23 cellular contexts compared by ENCODE assay signal in the genomic region with DNA sequence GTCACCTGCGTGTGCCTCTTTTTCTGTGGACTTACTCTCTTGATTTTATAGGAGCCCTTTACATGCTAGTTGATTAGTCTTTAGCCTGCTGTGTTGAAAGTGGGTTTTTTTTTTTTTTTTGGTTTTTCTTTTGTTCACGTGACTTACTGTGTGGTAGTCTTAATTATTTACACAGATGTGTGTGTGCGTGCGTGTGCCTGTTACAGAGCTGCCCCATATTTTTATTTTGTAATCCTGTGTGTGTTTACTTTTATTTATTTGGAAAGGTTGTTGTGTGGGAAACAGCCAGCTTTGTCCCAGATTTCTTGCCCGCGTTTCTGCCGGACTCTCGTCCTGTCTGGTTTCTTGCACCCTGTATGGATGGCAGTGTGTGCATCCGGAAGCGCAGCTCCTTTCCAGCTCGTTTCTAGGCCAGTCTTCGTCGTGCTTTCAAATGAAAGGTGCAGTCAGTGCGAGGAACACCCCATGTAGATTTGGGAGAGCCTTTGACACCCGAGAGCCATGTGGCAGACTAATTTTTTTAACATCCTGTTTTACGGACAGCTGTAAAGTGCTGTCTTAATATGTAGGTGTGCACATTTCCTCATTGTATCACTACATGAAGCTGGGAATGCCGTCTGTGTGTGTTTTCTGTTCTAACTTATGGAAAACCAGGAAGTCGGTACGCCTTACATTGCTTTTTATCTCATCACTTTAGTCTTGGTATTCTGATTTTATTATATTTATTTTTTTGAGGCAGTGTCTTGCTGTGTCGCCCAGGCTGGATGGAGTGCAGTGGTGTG. TPM values are rescaled to one million over a fixed set of nuclear protein-coding genes. Genes with fewer than 3 reads are reported as not detected.
DNase-seq lines count a peak whose midpoint lies in the region; ATAC-seq and TF ChIP-seq lines count a peak whose summit lies in the region.
"Had no signal": no experiment of that assay in that cellular context is flagged by ENCODE, and none has a peak within 500 bp of the region (broad histone marks: within the 10 kb centered on the region; RNA-seq: fewer than 3 reads in every experiment).

No MANE protein-coding gene starts in this region.

- TF ChIP-seq CTCF in AG10803 (conservative IDR thresholded peaks at IDR 0.05; ENCODE audit: low read length) = no peak
- no peak for TF ChIP-seq CTCF in WTC11 (IDR thresholded peaks at IDR 0.05)
- no peak for TF ChIP-seq CTCF in nephron progenitor cell (IDR thresholded peaks at IDR 0.05)
- TF ChIP-seq CTCF in omental fat pad (IDR thresholded peaks at IDR 0.05) = no peak

- H3K4me1 Mint-ChIP-seq in activated CD4-positive, alpha-beta T cell treated with anti-CD3 and anti-CD28 coated beads for 36 hours = peaks cover 32% of the 10 kb centered on the region
- H3K4me1 Mint-ChIP-seq in WTC11 = peaks cover 41% of the 10 kb centered on the region
- H3K4me1 Mint-ChIP-seq in nephron progenitor cell = peaks cover 3% of the 10 kb centered on the region

- CTCF ChIA-PET in activated CD4-positive, alpha-beta T cell treated with anti-CD3 and anti-CD28 coated beads for 36 hours (lab: Charles Lee) = interaction anchor here (1.0 to 1.2 kb wide), 3 partner anchors 11 to 142 kb away, joined by 3 to 5 read pairs (median 3); no protein-coding TSS in a partner anchor
- CTCF ChIA-PET in WTC11 (lab: Charles Lee) = interaction anchor here (0.7 kb wide), 1 partner anchor 20 kb away, joined by 4 read pairs; no protein-coding TSS in a partner anchor

- H3K9me3 Mint-ChIP-seq in activated CD4-positive, alpha-beta T cell treated with anti-CD3 and anti-CD28 coated beads for 36 hours (ENCODE audit: low read depth) = no peaks in the 10 kb centered on the region
- H3K9me3 Mint-ChIP-seq in WTC11 = no peaks in the 10 kb centered on the region
- no peaks in the 10 kb centered on the region for H3K9me3 Mint-ChIP-seq in nephron progenitor cell
- H3K9me3 Mint-ChIP-seq: activated T-helper 2 cell treated with anti-CD3 and anti-CD28 coated beads, Interferon-gamma antibody, Interleukin-2, Interleukin-4, amounts not matched to agents 10 μg/mL and 5 μg/mL and 100 μg/mL, durations not matched to agents 14 hours and 24 hours and 36 hours; memory B cell had no signal

- intact Hi-C loops in activated CD4-positive, alpha-beta T cell treated with anti-CD3 and anti-CD28 coated beads for 36 hours (cut with DNase I, micrococcal nuclease) = no loop called here

- H3K4me3 Mint-ChIP-seq in activated CD4-positive, alpha-beta T cell treated with anti-CD3 and anti-CD28 coated beads for 36 hours = no peak overlapping the region
- H3K4me3 Mint-ChIP-seq in WTC11 (no peak overlapping the region), nephron progenitor cell (no peak overlapping the region)
- H3K4me3 Mint-ChIP-seq: memory B cell had no signal

- H3K4me3 ChIP-seq in AG10803 (ENCODE audit: low read length) = no peak overlapping the region
- H3K4me3 ChIP-seq: adrenal gland, BLaER1, breast epithelium, HAP-1, upper lobe of right lung had no signal

- peak overlapping the region; percentile 25 for H3K27ac Mint-ChIP-seq in activated CD4-positive, alpha-beta T cell treated with anti-CD3 and anti-CD28 coated beads for 36 hours
- H3K27ac Mint-ChIP-seq in WTC11 (peak overlapping the region; percentile 92), nephron progenitor cell (peak overlapping the region; percentile 97)
- H3K27ac Mint-ChIP-seq: activated T-helper 2 cell treated with anti-CD3 and anti-CD28 coated beads, Interferon-gamma antibody, Interleukin-2, Interleukin-4, amounts not matched to agents 10 μg/mL and 5 μg/mL and 100 μg/mL, durations not matched to agents 14 hours and 24 hours and 36 hours; memory B cell had no signal

- no peak for ATAC-seq in activated CD4-positive, alpha-beta T cell treated with anti-CD3 and anti-CD28 coated beads for 36 hours
- ATAC-seq in WTC11 (no peak), HG02678 (IDR thresholded peaks at IDR 0.05; ENCODE audit: unreplicated experiment) (no peak), omental fat pad (ENCODE audit: low FRiP score) (no peak), SK-N-SH treated with all-trans-retinoic acid at 6 μM for 48 hours (no peak)
- ATAC-seq: upper lobe of right lung had no signal

- no peak for DNase-seq in activated CD4-positive, alpha-beta T cell treated with anti-CD3 and anti-CD28 coated beads for 36 hours
- no peak for DNase-seq in activated CD4-positive, alpha-beta T cell treated with anti-CD3 and anti-CD28 coated beads, Interleukin-2, amount 50 U/mL, for 4 hours
- DNase-seq in AG10803 (ENCODE audit: low read depth) (peak; percentile 42), WTC11 (ENCODE audit: low spot score) (no peak), nephron progenitor cell (no peak), omental fat pad (ENCODE audit: low spot score) (no peak)
- DNase-seq: adrenal gland; cortex of kidney; Kasumi-1; NCI-H1092 treated with DMSO at 0.1 percent for 48 hours; NCI-H2029 treated with DMSO at 0.1 percent for 48 hours; NCI-H345; SIG-M5; stimulated activated CD4-positive, alpha-beta T cell treated with anti-CD3 and anti-CD28 coated beads, Interleukin-4, amount 100 ng/mL, for 4 hours; T-helper 1 cell; upper lobe of right lung had no signal

- peaks cover 30% of the 10 kb centered on the region for H3K36me3 Mint-ChIP-seq in activated CD4-positive, alpha-beta T cell treated with anti-CD3 and anti-CD28 coated beads for 36 hours (ENCODE audit: low read depth)
- peaks cover 54% of the 10 kb centered on the region for H3K36me3 Mint-ChIP-seq in WTC11
- peaks cover 44% of the 10 kb centered on the region for H3K36me3 Mint-ChIP-seq in nephron progenitor cell (ENCODE audit: low read depth)

- no peaks in the 10 kb centered on the region for H3K27me3 Mint-ChIP-seq in activated CD4-positive, alpha-beta T cell treated with anti-CD3 and anti-CD28 coated beads for 36 hours
- no peaks in the 10 kb centered on the region for H3K27me3 Mint-ChIP-seq in WTC11 (ENCODE audit: low read depth)
- H3K27me3 Mint-ChIP-seq in nephron progenitor cell (ENCODE audit: low read depth, poor library complexity) = no peaks in the 10 kb centered on the region
- H3K27me3 Mint-ChIP-seq: memory B cell had no signal

- POLR2A ChIA-PET in activated CD4-positive, alpha-beta T cell treated with anti-CD3 and anti-CD28 coated beads for 36 hours (lab: Charles Lee) = no interaction called here
- POLR2A ChIA-PET in WTC11 (lab: Charles Lee) = no interaction called here

TF ChIP-seq in WTC11, 78 proteins besides CTCF, POLR2A, EP300 and RAD21 (continues in another document):
- TF ChIP-seq RELA (CRISPR knock-in tag; IDR thresholded peaks at IDR 0.05; ENCODE audit: borderline replicate concordance) (no peak), HMGXB4 (CRISPR knock-in tag; IDR thresholded peaks at IDR 0.05) (no peak), ZSCAN18 (CRISPR knock-in tag; IDR thresholded peaks at IDR 0.05) (no peak)

TF ChIP-seq in SK-N-SH treated with all-trans-retinoic acid at 6 μM for 48 hours, 23 proteins besides CTCF, POLR2A, EP300 and RAD21 (continues in another document):
- TF ChIP-seq OSR1 (CRISPR knock-in tag; IDR thresholded peaks at IDR 0.05) (no peak), ZNF565 (CRISPR knock-in tag; conservative IDR thresholded peaks at IDR 0.05; ENCODE audit: low read depth) (no peak), ZNF70 (CRISPR knock-in tag; IDR thresholded peaks at IDR 0.05) (no peak), TOX (CRISPR knock-in tag; IDR thresholded peaks at IDR 0.05; ENCODE audit: borderline replicate concordance) (no peak), ZNF8 (CRISPR knock-in tag; IDR thresholded peaks at IDR 0.05) (no peak), ZC3H10 (CRISPR knock-in tag; IDR thresholded peaks at IDR 0.05) (no peak), ISL1 (CRISPR knock-in tag; IDR thresholded peaks at IDR 0.05) (no peak), TCF4 (CRISPR knock-in tag; IDR thresholded peaks at IDR 0.05; ENCODE audit: borderline replicate concordance) (no peak), ZFP3 (CRISPR knock-in tag; IDR thresholded peaks at IDR 0.05) (no peak)
- TF ChIP-seq, protein P1, sequence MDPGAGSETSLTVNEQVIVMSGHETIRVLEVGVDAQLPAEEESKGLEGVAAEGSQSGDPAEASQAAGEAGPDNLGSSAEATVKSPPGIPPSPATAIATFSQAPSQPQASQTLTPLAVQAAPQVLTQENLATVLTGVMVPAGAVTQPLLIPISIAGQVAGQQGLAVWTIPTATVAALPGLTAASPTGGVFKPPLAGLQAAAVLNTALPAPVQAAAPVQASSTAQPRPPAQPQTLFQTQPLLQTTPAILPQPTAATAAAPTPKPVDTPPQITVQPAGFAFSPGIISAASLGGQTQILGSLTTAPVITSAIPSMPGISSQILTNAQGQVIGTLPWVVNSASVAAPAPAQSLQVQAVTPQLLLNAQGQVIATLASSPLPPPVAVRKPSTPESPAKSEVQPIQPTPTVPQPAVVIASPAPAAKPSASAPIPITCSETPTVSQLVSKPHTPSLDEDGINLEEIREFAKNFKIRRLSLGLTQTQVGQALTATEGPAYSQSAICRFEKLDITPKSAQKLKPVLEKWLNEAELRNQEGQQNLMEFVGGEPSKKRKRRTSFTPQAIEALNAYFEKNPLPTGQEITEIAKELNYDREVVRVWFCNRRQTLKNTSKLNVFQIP (CRISPR knock-in tag; IDR thresholded peaks at IDR 0.05; ENCODE audit: borderline replicate concordance, low read depth) = no peak
- TF ChIP-seq, protein P2, sequence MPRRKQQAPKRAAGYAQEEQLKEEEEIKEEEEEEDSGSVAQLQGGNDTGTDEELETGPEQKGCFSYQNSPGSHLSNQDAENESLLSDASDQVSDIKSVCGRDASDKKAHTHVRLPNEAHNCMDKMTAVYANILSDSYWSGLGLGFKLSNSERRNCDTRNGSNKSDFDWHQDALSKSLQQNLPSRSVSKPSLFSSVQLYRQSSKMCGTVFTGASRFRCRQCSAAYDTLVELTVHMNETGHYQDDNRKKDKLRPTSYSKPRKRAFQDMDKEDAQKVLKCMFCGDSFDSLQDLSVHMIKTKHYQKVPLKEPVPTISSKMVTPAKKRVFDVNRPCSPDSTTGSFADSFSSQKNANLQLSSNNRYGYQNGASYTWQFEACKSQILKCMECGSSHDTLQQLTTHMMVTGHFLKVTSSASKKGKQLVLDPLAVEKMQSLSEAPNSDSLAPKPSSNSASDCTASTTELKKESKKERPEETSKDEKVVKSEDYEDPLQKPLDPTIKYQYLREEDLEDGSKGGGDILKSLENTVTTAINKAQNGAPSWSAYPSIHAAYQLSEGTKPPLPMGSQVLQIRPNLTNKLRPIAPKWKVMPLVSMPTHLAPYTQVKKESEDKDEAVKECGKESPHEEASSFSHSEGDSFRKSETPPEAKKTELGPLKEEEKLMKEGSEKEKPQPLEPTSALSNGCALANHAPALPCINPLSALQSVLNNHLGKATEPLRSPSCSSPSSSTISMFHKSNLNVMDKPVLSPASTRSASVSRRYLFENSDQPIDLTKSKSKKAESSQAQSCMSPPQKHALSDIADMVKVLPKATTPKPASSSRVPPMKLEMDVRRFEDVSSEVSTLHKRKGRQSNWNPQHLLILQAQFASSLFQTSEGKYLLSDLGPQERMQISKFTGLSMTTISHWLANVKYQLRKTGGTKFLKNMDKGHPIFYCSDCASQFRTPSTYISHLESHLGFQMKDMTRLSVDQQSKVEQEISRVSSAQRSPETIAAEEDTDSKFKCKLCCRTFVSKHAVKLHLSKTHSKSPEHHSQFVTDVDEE (CRISPR knock-in tag; IDR thresholded peaks at IDR 0.05) = no peak

RNA-seq across cellular contexts. Expression of gene DNAJB6, which starts 55.6 kb away (rescaled TPM):
- total RNA-seq in activated CD4-positive, alpha-beta T cell treated with anti-CD3 and anti-CD28 coated beads for 36 hours = 10 to 100 TPM; 89.9 to 92.9 TPM
- total RNA-seq in WTC11 (2021) = 264 to 288 TPM (median 268 TPM) in 3 replicates
- total RNA-seq in omental fat pad = 100 to 1,000 TPM in 2 of 4 donors, 10 to 100 TPM in 2; 82.5 to 149 (median 94.7) TPM

Comparison
In these comparisons a context has a peak if more than half of its experiments do, and no peak if none do; other contexts are left out.
1. H3K27ac Mint-ChIP-seq: peak in every context shown above with its lines; median percentile 97 in nephron progenitor cell; 92 in WTC11; 25 in activated CD4-positive, alpha-beta T cell treated with anti-CD3 and anti-CD28 coated beads for 36 hours.